In the genomic region with DNA sequence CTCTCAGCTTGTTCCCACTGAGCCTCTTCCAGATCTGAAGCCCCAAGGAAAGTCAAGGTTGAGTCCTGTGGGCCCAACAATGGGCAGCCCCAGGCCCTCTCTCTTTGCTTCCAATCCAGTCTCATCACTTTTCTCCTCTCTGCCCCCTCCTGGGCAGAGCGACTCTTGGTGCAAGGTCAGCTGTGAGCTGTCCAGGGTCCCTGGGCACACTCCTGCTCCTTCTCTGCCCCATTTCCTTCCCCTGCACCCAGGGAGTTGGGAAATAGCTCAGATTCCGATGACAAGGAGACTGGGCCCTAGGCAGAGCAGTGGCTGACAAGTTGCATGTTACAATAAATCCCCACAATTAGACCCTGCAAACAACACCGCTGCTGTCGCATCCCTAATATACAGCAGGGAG, we compare ENCODE assay signal across 1 cellular context.
TF ChIP-seq lines count a peak whose summit lies in the region.

No MANE protein-coding gene starts in this region.

TF ChIP-seq in SK-N-SH, 30 proteins besides CTCF, POLR2A, EP300 and RAD21:
- TF ChIP-seq MEF2A (IDR thresholded peaks at IDR 0.05; ENCODE audit: borderline replicate concordance, low read depth) (no peak), SMC3 (IDR thresholded peaks at IDR 0.05; ENCODE audit: low read depth, low read length) (no peak), GABPA (IDR thresholded peaks at IDR 0.05; ENCODE audit: low read depth) (no peak), TEAD4 (IDR thresholded peaks at IDR 0.05; ENCODE audit: borderline replicate concordance, insufficient read depth) (no peak), RXRA (IDR thresholded peaks at IDR 0.05; ENCODE audit: borderline replicate concordance, low read depth) (no peak)
- TF ChIP-seq, protein P1, sequence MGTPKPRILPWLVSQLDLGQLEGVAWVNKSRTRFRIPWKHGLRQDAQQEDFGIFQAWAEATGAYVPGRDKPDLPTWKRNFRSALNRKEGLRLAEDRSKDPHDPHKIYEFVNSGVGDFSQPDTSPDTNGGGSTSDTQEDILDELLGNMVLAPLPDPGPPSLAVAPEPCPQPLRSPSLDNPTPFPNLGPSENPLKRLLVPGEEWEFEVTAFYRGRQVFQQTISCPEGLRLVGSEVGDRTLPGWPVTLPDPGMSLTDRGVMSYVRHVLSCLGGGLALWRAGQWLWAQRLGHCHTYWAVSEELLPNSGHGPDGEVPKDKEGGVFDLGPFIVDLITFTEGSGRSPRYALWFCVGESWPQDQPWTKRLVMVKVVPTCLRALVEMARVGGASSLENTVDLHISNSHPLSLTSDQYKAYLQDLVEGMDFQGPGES (IDR thresholded peaks at IDR 0.05; ENCODE audit: low read depth, low read length): no peak
- TF ChIP-seq, protein P2, sequence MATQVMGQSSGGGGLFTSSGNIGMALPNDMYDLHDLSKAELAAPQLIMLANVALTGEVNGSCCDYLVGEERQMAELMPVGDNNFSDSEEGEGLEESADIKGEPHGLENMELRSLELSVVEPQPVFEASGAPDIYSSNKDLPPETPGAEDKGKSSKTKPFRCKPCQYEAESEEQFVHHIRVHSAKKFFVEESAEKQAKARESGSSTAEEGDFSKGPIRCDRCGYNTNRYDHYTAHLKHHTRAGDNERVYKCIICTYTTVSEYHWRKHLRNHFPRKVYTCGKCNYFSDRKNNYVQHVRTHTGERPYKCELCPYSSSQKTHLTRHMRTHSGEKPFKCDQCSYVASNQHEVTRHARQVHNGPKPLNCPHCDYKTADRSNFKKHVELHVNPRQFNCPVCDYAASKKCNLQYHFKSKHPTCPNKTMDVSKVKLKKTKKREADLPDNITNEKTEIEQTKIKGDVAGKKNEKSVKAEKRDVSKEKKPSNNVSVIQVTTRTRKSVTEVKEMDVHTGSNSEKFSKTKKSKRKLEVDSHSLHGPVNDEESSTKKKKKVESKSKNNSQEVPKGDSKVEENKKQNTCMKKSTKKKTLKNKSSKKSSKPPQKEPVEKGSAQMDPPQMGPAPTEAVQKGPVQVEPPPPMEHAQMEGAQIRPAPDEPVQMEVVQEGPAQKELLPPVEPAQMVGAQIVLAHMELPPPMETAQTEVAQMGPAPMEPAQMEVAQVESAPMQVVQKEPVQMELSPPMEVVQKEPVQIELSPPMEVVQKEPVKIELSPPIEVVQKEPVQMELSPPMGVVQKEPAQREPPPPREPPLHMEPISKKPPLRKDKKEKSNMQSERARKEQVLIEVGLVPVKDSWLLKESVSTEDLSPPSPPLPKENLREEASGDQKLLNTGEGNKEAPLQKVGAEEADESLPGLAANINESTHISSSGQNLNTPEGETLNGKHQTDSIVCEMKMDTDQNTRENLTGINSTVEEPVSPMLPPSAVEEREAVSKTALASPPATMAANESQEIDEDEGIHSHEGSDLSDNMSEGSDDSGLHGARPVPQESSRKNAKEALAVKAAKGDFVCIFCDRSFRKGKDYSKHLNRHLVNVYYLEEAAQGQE (IDR thresholded peaks at IDR 0.05; ENCODE audit: low read depth, low read length): peak; percentile 91
- TF ChIP-seq, protein P3, sequence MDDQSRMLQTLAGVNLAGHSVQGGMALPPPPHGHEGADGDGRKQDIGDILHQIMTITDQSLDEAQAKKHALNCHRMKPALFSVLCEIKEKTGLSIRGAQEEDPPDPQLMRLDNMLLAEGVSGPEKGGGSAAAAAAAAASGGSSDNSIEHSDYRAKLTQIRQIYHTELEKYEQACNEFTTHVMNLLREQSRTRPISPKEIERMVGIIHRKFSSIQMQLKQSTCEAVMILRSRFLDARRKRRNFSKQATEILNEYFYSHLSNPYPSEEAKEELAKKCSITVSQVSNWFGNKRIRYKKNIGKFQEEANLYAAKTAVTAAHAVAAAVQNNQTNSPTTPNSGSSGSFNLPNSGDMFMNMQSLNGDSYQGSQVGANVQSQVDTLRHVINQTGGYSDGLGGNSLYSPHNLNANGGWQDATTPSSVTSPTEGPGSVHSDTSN (IDR thresholded peaks at IDR 0.05): no peak
